In the genomic region with DNA sequence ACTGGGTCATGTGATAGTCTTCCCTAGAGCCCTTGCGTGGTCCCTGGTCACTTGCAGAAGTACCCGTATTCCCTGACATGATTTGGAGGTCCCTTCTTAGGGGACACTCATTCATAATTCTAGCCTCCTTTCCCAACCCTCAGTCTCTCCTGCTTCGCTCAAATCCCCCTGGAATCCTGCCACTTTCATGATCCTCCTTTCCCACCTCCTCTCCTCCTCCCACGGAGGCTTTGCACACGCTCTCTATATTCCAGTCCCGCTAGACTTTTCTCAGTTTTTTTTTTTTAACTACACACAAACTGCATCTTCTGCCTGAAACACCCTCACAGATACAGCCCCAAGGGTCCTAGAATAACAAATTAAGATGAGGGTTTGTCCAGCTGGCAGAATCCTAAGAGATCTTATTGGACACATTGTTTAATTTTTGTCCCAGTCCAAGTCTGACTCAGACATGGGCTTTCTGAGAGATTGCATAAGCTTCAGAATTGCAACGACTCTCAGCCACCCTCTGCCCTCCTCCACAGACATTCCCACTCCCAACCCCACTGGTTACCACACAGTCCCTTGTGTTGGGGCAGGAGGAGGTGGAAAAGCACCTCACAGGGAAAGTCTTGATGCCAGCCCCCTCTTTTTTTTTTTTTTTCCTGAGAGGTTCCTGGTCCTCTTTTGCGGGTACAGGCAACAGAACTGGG, we compare ENCODE assay signal across 23 cellular contexts.
"Had no signal": no experiment of that assay in that cellular context is flagged by ENCODE, and none has a peak within 500 bp of the region (broad histone marks: within the 10 kb centered on the region; RNA-seq: fewer than 3 reads in every experiment).

No MANE protein-coding gene starts in this region.

- H3K79me2 ChIP-seq: parathyroid adenoma had no signal

- H3K27ac ChIP-seq: brain microvascular endothelial cell, heart right ventricle, left lung, neutrophil, parathyroid adenoma, sigmoid colon, tibial nerve, uterus, VCaP had no signal

- H3K9me3 ChIP-seq: left lung, neutrophil, uterus had no signal

- DNase-seq: activated CD4-positive, alpha-beta memory T cell treated with anti-CD3 and anti-CD28 coated beads, Interleukin-2, amount 10 ng/mL, durations not matched to agents 7 days and 5 days; activated CD4-positive, alpha-beta T cell treated with anti-CD3 and anti-CD28 coated beads, Interleukin-2, amount 10 ng/mL, durations not matched to agents 24 days and 14 days; activated effector memory CD4-positive, alpha-beta T cell treated with Interleukin-2 at 50 U/mL for 16 hours; activated naive CD4-positive, alpha-beta T cell treated with anti-CD3 and anti-CD28 coated beads, Interleukin-2, amount 10 ng/mL, durations not matched to agents 7 days and 5 days; activated T-cell treated with anti-CD3 and anti-CD28 coated beads, Interleukin-2, amount 50 U/mL, for 72 hours; brain microvascular endothelial cell; effector CD8-positive, alpha-beta T cell; erythroblast; foreskin fibroblast; heart right ventricle; kidney; left lung; naive thymus-derived CD4-positive, alpha-beta T cell; sigmoid colon; stimulated activated CD4-positive, alpha-beta T cell treated with anti-CD3 and anti-CD28 coated beads, Interleukin-4, amount 100 ng/mL, for 24 hours; stimulated activated naive CD8-positive, alpha-beta T cell treated with anti-CD3 and anti-CD28 coated beads, Interleukin-15, Interleukin-2, amounts not matched to agents 100 U/mL and 50 U/mL, for 24 hours; substantia nigra; uterus had no signal

- H3K27me3 ChIP-seq: brain microvascular endothelial cell, heart right ventricle, left lung, neutrophil, sigmoid colon, tibial nerve, uterus had no signal

- H2AFZ ChIP-seq: parathyroid adenoma had no signal

- H3K4me3 ChIP-seq: heart right ventricle, left lung, lung, sigmoid colon, tibial nerve, uterus had no signal

- H3K9ac ChIP-seq: parathyroid adenoma had no signal

- H3K36me3 ChIP-seq: brain microvascular endothelial cell, heart right ventricle, left lung, neutrophil, sigmoid colon, tibial nerve, uterus had no signal

- H3K4me1 ChIP-seq: heart right ventricle, left lung, parathyroid adenoma, sigmoid colon, tibial nerve, uterus had no signal
